8 cellular contexts compared by ENCODE assay signal in the genomic region with DNA sequence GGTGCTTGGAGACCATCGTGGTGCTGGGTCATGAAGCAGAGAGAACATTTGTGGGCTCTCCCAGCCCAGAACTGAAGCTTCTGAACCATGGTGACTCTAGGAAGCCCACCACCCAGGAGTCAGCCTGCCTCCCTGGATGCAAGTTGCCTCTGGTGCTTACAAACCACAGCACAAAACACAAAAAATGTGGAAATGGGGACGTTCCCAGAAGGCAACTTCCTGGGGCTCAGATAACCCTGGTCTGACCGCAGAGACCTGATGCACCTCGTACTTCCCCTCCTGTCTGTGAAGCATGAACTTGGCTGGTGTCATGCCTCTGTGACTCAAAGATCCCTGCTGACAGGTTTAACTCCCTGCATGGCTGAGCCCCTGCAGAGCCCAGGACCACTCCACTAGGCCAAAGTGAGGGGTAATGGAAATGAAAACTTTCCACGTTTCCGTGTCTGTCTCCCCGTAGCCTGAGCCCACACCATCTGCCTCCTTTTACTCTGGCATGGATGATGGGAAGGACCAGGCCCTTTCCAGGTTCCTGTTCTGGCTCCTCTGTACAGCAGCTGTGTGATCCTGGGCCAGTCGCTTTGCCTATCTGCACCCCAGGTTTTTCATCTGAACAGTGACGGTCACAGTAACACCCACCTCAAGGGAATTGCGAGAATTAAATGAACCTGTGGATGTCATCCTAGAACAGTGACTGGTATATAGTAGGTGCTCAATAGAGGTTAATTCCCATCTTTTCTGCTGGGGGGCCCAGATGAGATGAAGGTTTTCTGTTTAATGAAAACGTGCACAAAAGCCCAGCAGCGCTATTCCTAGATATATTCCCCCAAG. TPM values are rescaled to one million over a fixed set of nuclear protein-coding genes. Genes with fewer than 3 reads are reported as not detected.
DNase-seq lines count a peak whose midpoint lies in the region; ATAC-seq lines count a peak whose summit lies in the region.

No MANE protein-coding gene starts in this region.

- peaks cover 77% of the 10 kb centered on the region for H3K4me1 Mint-ChIP-seq in activated CD8-positive, alpha-beta memory T cell treated with anti-CD3 and anti-CD28 coated beads, Interleukin-2, amount 10 ng/mL, durations not matched to agents 7 days and 5 days

- H3K4me3 Mint-ChIP-seq in activated CD8-positive, alpha-beta memory T cell treated with anti-CD3 and anti-CD28 coated beads, Interleukin-2, amount 10 ng/mL, durations not matched to agents 7 days and 5 days, result peak overlapping the region; percentile 21

- H3K27ac Mint-ChIP-seq in activated CD8-positive, alpha-beta memory T cell treated with anti-CD3 and anti-CD28 coated beads, Interleukin-2, amount 10 ng/mL, durations not matched to agents 7 days and 5 days, result peak overlapping the region; percentile 84

- H3K9me3 Mint-ChIP-seq in activated CD8-positive, alpha-beta memory T cell treated with anti-CD3 and anti-CD28 coated beads, Interleukin-2, amount 10 ng/mL, durations not matched to agents 7 days and 5 days (ENCODE audit: low read depth), result no peaks in the 10 kb centered on the region

- DNase-seq in activated naive CD4-positive, alpha-beta T cell treated with Interleukin-2 at 50 U/mL for 16 hours, result peak; percentile 69
- no peak for DNase-seq in activated naive CD4-positive, alpha-beta T cell (lab: John Stamatoyannopoulos, UW)
- peak; percentile 82 for DNase-seq in activated CD8-positive, alpha-beta memory T cell treated with anti-CD3 and anti-CD28 coated beads, Interleukin-2, amount 10 ng/mL, durations not matched to agents 7 days and 5 days
- peak in 2 of 3 experiments; percentile 38 to 39 for DNase-seq in stimulated activated CD4-positive, alpha-beta T cell treated with anti-CD3 and anti-CD28 coated beads, TNF-alpha, amount 100 ng/mL, for 24 hours (ENCODE audit: low read depth in 3 of 3)
- no peak for DNase-seq in NCI-H128 (lab: John Stamatoyannopoulos, UW; ENCODE audit: unreplicated experiment)
- no peak for DNase-seq in NCI-H146 (lab: John Stamatoyannopoulos, UW)
- no peak for DNase-seq in amniotic stem cell (lab: John Stamatoyannopoulos, UW)

- ATAC-seq in HG03520 (IDR thresholded peaks at IDR 0.05; ENCODE audit: unreplicated experiment), result peak; percentile 54
- peak; percentile 84 for ATAC-seq in activated CD8-positive, alpha-beta memory T cell treated with anti-CD3 and anti-CD28 coated beads, Interleukin-2, amount 10 ng/mL, durations not matched to agents 7 days and 5 days

- CTCF ChIA-PET in activated CD8-positive, alpha-beta memory T cell treated with anti-CD3 and anti-CD28 coated beads, Interleukin-2, amount 10 ng/mL, durations not matched to agents 7 days and 5 days (lab: Charles Lee), result interaction anchor here (0.6 to 1.8 kb wide), 5 partner anchors 9 to 232 kb away, joined by 3 to 14 read pairs (median 4); no protein-coding TSS in a partner anchor

- no peaks in the 10 kb centered on the region for H3K27me3 Mint-ChIP-seq in activated CD8-positive, alpha-beta memory T cell treated with anti-CD3 and anti-CD28 coated beads, Interleukin-2, amount 10 ng/mL, durations not matched to agents 7 days and 5 days

- H3K36me3 Mint-ChIP-seq in activated CD8-positive, alpha-beta memory T cell treated with anti-CD3 and anti-CD28 coated beads, Interleukin-2, amount 10 ng/mL, durations not matched to agents 7 days and 5 days, result peaks cover 20% of the 10 kb centered on the region

RNA-seq across cellular contexts. Expression of a gene that starts 57.7 kb away (rescaled TPM):
- 100 to 1,000 TPM in 1 of 2 experiments, 10 to 100 TPM in 1; 86.5 to 128 TPM for total RNA-seq in activated CD8-positive, alpha-beta memory T cell treated with anti-CD3 and anti-CD28 coated beads, Interleukin-2, amount 10 ng/mL, durations not matched to agents 7 days and 5 days

Comparison
In these comparisons a context has a peak if more than half of its experiments do, and no peak if none do; other contexts are left out.
1. DNase-seq: peak in activated naive CD4-positive, alpha-beta T cell treated with Interleukin-2 at 50 U/mL for 16 hours (single experiment), activated CD8-positive, alpha-beta memory T cell treated with anti-CD3 and anti-CD28 coated beads, Interleukin-2, amount 10 ng/mL, durations not matched to agents 7 days and 5 days (single experiment) and stimulated activated CD4-positive, alpha-beta T cell treated with anti-CD3 and anti-CD28 coated beads, TNF-alpha, amount 100 ng/mL, for 24 hours (2 of 3); none in activated naive CD4-positive, alpha-beta T cell (0 of 4), NCI-H128 (single experiment), NCI-H146 (single experiment) and amniotic stem cell (single experiment).